Comparison of ENCODE assay signal across 17 cellular contexts in the genomic region with DNA sequence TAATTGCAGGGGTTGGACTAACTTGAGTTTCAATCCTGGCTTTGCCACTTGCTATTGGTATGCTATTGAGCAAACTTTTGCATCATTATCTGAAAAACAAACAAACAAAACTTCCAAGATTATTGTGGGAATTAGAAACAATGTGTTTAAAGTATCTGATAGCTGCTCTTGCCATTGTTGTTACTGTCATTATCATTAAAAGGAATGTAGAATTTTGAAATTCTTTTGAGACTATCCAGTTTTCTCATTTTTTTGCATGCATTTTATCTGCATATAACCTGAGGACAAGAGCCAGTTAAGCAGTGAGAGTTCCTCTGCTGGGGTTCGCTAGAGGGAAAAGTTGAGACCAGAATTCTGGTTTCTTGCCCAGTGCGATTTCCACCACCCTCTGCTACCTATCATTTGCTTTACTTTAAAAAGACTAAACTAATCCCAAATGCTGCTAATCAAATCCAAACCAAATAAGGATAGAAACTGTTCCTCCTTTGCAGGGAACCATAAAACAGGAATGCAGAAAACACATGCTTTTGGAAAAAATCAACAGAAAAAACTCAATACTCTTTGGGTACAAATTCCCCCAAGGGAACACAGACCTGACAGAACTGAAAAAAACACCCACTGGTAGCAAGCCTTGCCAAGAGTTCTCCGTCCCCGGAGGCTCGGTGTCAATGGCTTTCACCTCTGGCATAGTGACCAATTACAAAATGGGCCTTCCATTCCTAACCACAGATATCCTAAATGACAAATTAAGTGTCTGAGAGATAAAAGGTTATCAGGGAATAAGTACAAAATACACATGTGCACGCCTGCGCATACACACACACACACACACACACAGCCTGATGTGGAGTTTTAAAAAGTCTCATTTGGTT.
DNase-seq lines count a peak whose midpoint lies in the region; ATAC-seq and TF ChIP-seq lines count a peak whose summit lies in the region.
"Had no signal": no experiment of that assay in that cellular context is flagged by ENCODE, and none has a peak within 500 bp of the region (broad histone marks: within the 10 kb centered on the region; RNA-seq: fewer than 3 reads in every experiment).

No MANE protein-coding gene starts in this region.

- H3K4ac ChIP-seq in IMR-90 (ENCODE audit: low read depth, low read length): no peak overlapping the region

- no peak overlapping the region for H4K8ac ChIP-seq in IMR-90 (ENCODE audit: low read depth in 2 of 2, low read length in 2 of 2)

- H3K4me1 ChIP-seq in IMR-90 (ENCODE audit: control insufficient read depth, insufficient read depth, low read length): peaks cover 5% of the 10 kb centered on the region
- no peaks in the 10 kb centered on the region for H3K4me1 ChIP-seq in naive thymus-derived CD4-positive, alpha-beta T cell (ENCODE audit: control insufficient read depth in 2 of 2, insufficient read depth in 2 of 2, low read length in 2 of 2)
- H3K4me1 ChIP-seq: upper lobe of left lung had no signal

- H3K14ac ChIP-seq in IMR-90 (replicated peaks; ENCODE audit: low read depth, low read length): no peak overlapping the region

- TF ChIP-seq CTCF in BJ (IDR thresholded peaks at IDR 0.05; ENCODE audit: insufficient read depth, low read depth, low read length): no peak
- no peak for TF ChIP-seq CTCF in IMR-90 (conservative IDR thresholded peaks at IDR 0.05; ENCODE audit: low read depth, low read length)
- no peak for TF ChIP-seq CTCF in fibroblast of villous mesenchyme (IDR thresholded peaks at IDR 0.05; ENCODE audit: insufficient read depth, low read depth, low read length)
- no peak for TF ChIP-seq CTCF in progenitor cell of endocrine pancreas (IDR thresholded peaks at IDR 0.05; ENCODE audit: unreplicated experiment)
- no peak for TF ChIP-seq CTCF in WERI-Rb-1 (IDR thresholded peaks at IDR 0.05; ENCODE audit: low read depth, low read length)
- no peak for TF ChIP-seq CTCF in type B pancreatic cell (conservative IDR thresholded peaks at IDR 0.05)

- no peak for TF ChIP-seq RAD21 in IMR-90 (IDR thresholded peaks at IDR 0.05; ENCODE audit: low read length)

- H3K27ac ChIP-seq in IMR-90 (ENCODE audit: insufficient read depth, low read length): no peak overlapping the region
- H3K27ac ChIP-seq in naive thymus-derived CD4-positive, alpha-beta T cell (ENCODE audit: low read depth, low read length): no peak overlapping the region
- no peak overlapping the region for H3K27ac ChIP-seq in WERI-Rb-1
- H3K27ac ChIP-seq: neural progenitor cell, upper lobe of left lung had no signal

- no peak overlapping the region; the same call in 1 of the 2 replicates for H3K56ac ChIP-seq in IMR-90 (ENCODE audit: extremely low read depth, insufficient read depth, low read length)

- H3K9ac ChIP-seq in IMR-90 (ENCODE audit: low read depth, low read length): no peak overlapping the region
- H3K9ac ChIP-seq: neural progenitor cell had no signal

- intact Hi-C loops in IMR-90 (cut with micrococcal nuclease): no loop called here
- intact Hi-C loops in naive thymus-derived CD4-positive, alpha-beta T cell (cut with micrococcal nuclease): no loop called here

- peaks cover 11% of the 10 kb centered on the region for H3K4me1 Mint-ChIP-seq in progenitor cell of endocrine pancreas (ENCODE audit: low read depth)
- peaks cover 0 to 2% (median 0%) of the 10 kb centered on the region in 7 donors for H3K4me1 Mint-ChIP-seq in naive thymus-derived CD4-positive, alpha-beta T cell
- H3K4me1 Mint-ChIP-seq in type B pancreatic cell (ENCODE audit: unreplicated experiment): peaks cover 5% of the 10 kb centered on the region
- H3K4me1 Mint-ChIP-seq: activated CD4-positive, alpha-beta T cell treated with anti-CD3 and anti-CD28 coated beads for 36 hours; neural progenitor cell had no signal

- POLR2A ChIA-PET in BJ (lab: Charles Lee): interaction anchor here (0.6 kb wide), 1 partner anchor 150 kb away, joined by 3 read pairs; no protein-coding TSS in a partner anchor
- POLR2A ChIA-PET in IMR-90 (lab: Charles Lee; ENCODE audit: unreplicated experiment): no interaction called here
- POLR2A ChIA-PET in naive thymus-derived CD4-positive, alpha-beta T cell (lab: Charles Lee): no interaction called here

- ATAC-seq in IMR-90 (ENCODE audit: low read depth) (no peak), GM19324 (IDR thresholded peaks at IDR 0.05; ENCODE audit: low FRiP score, unreplicated experiment) (no peak)
- ATAC-seq in naive thymus-derived CD4-positive, alpha-beta T cell: no peak
- ATAC-seq: activated CD4-positive, alpha-beta T cell treated with anti-CD3 and anti-CD28 coated beads for 36 hours had no signal

- peak; percentile 71 for DNase-seq in BJ (ENCODE audit: low read depth)
- DNase-seq in IMR-90: no peak
- peak; percentile 61 for DNase-seq in fibroblast of villous mesenchyme (ENCODE audit: low read depth)
- no peak for DNase-seq in progenitor cell of endocrine pancreas (ENCODE audit: low spot score, unreplicated experiment)
- DNase-seq in naive thymus-derived CD4-positive, alpha-beta T cell: no peak
- no peak for DNase-seq in WERI-Rb-1
- no peak for DNase-seq in type B pancreatic cell (ENCODE audit: extremely low spot score, unreplicated experiment)
- DNase-seq: activated CD4-positive, alpha-beta T cell treated with anti-CD3 and anti-CD28 coated beads for 36 hours; central memory CD4-positive, alpha-beta T cell; hypothalamus; NCI-H1105 treated with DMSO at 0.1 percent for 48 hours; NCI-H2171; stimulated activated CD4-positive, alpha-beta T cell treated with anti-CD3 and anti-CD28 coated beads, Interleukin-15, amount 100 ng/mL, for 24 hours; stimulated activated naive CD4-positive, alpha-beta T cell; upper lobe of left lung had no signal

- H2AK5ac ChIP-seq in IMR-90 (ENCODE audit: low read depth, low read length): no peak overlapping the region

- H3K36me3 ChIP-seq in BJ (ENCODE audit: control insufficient read depth, insufficient read depth, low read length): no peaks in the 10 kb centered on the region
- no peaks in the 10 kb centered on the region for H3K36me3 ChIP-seq in IMR-90 (ENCODE audit: control insufficient read depth, insufficient read depth, low read length)
- H3K36me3 ChIP-seq in naive thymus-derived CD4-positive, alpha-beta T cell (ENCODE audit: control insufficient read depth in 2 of 3, insufficient read depth in 3 of 3, low read length in 3 of 3): no peaks in the 10 kb centered on the region
- H3K36me3 ChIP-seq in WERI-Rb-1: no peaks in the 10 kb centered on the region
- H3K36me3 ChIP-seq: neural progenitor cell, upper lobe of left lung had no signal

- no CpG with 5 or more reads among the region's 7 CpGs for WGBS in IMR-90 (ENCODE audit: extremely low coverage in 2 of 2, insufficient read length in 1 of 2), 2 experiments

- H3K4me3 Mint-ChIP-seq in progenitor cell of endocrine pancreas (ENCODE audit: low read depth) (peak overlapping the region; percentile 5), type B pancreatic cell (no peak overlapping the region)
- no peak overlapping the region for H3K4me3 Mint-ChIP-seq in naive thymus-derived CD4-positive, alpha-beta T cell
- H3K4me3 Mint-ChIP-seq: activated CD4-positive, alpha-beta T cell treated with anti-CD3 and anti-CD28 coated beads for 36 hours; neural progenitor cell had no signal

- H3K27ac Mint-ChIP-seq in progenitor cell of endocrine pancreas (no peak overlapping the region), type B pancreatic cell (no peak overlapping the region)
- no peak overlapping the region for H3K27ac Mint-ChIP-seq in naive thymus-derived CD4-positive, alpha-beta T cell
- H3K27ac Mint-ChIP-seq: activated CD4-positive, alpha-beta T cell treated with anti-CD3 and anti-CD28 coated beads for 36 hours; neural progenitor cell had no signal

- no peak overlapping the region for H3K4me2 ChIP-seq in IMR-90 (ENCODE audit: low read depth, low read length)
- H3K4me2 ChIP-seq: neural progenitor cell had no signal

- no peak overlapping the region for H3K4me3 ChIP-seq in BJ (ENCODE audit: low read depth, low read length)
- no peak overlapping the region for H3K4me3 ChIP-seq in IMR-90 (ENCODE audit: insufficient read depth, low read depth, low read length)
- H3K4me3 ChIP-seq in fibroblast of villous mesenchyme (ENCODE audit: low read depth, low read length): no peak overlapping the region
- no peak overlapping the region for H3K4me3 ChIP-seq in naive thymus-derived CD4-positive, alpha-beta T cell (ENCODE audit: low read length)
- H3K4me3 ChIP-seq in WERI-Rb-1 (ENCODE audit: low read depth, low read length): no peak overlapping the region
- H3K4me3 ChIP-seq: neural progenitor cell, upper lobe of left lung had no signal

- BruUV-seq in IMR-90 (replicated peaks; lab: Mats Ljungman, UMichigan): no TSS peak

- peaks cover 6% of the 10 kb centered on the region for H3K27me3 Mint-ChIP-seq in progenitor cell of endocrine pancreas
- H3K27me3 Mint-ChIP-seq in naive thymus-derived CD4-positive, alpha-beta T cell: no peaks in the 10 kb centered on the region
- H3K27me3 Mint-ChIP-seq in type B pancreatic cell: no peaks in the 10 kb centered on the region
- H3K27me3 Mint-ChIP-seq: activated CD4-positive, alpha-beta T cell treated with anti-CD3 and anti-CD28 coated beads for 36 hours had no signal

- no peak overlapping the region for H2BK15ac ChIP-seq in IMR-90 (ENCODE audit: low read depth, low read length)

- TF ChIP-seq POLR2A in IMR-90 (IDR thresholded peaks at IDR 0.05; ENCODE audit: low read depth, low read length): no peak

- H2AK9ac ChIP-seq in IMR-90 (replicated peaks; ENCODE audit: low read depth, low read length, poor library complexity): no peak overlapping the region

- dilution Hi-C loops in IMR-90 (cut with HindIII; ENCODE audit: low sequenced_read_pairs, unreplicated experiment): no loop called here

- CTCF ChIA-PET in BJ (lab: Yijun Ruan, JAX) (interaction anchor here (1.2 kb wide), 1 partner anchor 9 kb away, joined by 3 read pairs; no protein-coding TSS in a partner anchor), IMR-90 (lab: Yijun Ruan, JAX) (no interaction called here)
- CTCF ChIA-PET in naive thymus-derived CD4-positive, alpha-beta T cell (lab: Charles Lee): no interaction called here

- H2BK5ac ChIP-seq in IMR-90 (ENCODE audit: low read depth, low read length, poor library complexity, severe bottlenecking): no peak overlapping the region

- in situ Hi-C loops in IMR-90 (cut with MboI; ENCODE audit: low sequenced_read_pairs): no loop called here

- no peak overlapping the region for H2AFZ ChIP-seq in IMR-90 (replicated peaks; ENCODE audit: low read length, poor library complexity)
- H2AFZ ChIP-seq: neural progenitor cell had no signal

- no peak overlapping the region for H4K91ac ChIP-seq in IMR-90 (ENCODE audit: insufficient read depth, low read depth, low read length)

- H3K79me1 ChIP-seq in IMR-90 (ENCODE audit: low read depth in 1 of 2, low read length in 2 of 2): no peaks in the 10 kb centered on the region

- no peak overlapping the region for H2BK20ac ChIP-seq in IMR-90 (ENCODE audit: low read depth, low read length)

- no peak overlapping the region for H3K23ac ChIP-seq in IMR-90 (ENCODE audit: low read depth, low read length)

- H3K36me3 Mint-ChIP-seq in progenitor cell of endocrine pancreas (ENCODE audit: insufficient read depth) (peaks cover 7% of the 10 kb centered on the region), type B pancreatic cell (peaks cover 3% of the 10 kb centered on the region)
- peaks cover 0 to 49% (median 14%) of the 10 kb centered on the region in 5 donors for H3K36me3 Mint-ChIP-seq in naive thymus-derived CD4-positive, alpha-beta T cell

- no peaks in the 10 kb centered on the region for H4K20me1 ChIP-seq in IMR-90 (ENCODE audit: insufficient read depth, low read length)

- H3K18ac ChIP-seq in IMR-90 (ENCODE audit: low read depth, low read length): peak overlapping the region; percentile 29; the same call in 1 of the 2 replicates

- no peaks in the 10 kb centered on the region for H3K27me3 ChIP-seq in BJ (ENCODE audit: control insufficient read depth, insufficient read depth, low read length)
- H3K27me3 ChIP-seq in IMR-90 (ENCODE audit: control insufficient read depth, insufficient read depth, low read length): no peaks in the 10 kb centered on the region
- H3K27me3 ChIP-seq in naive thymus-derived CD4-positive, alpha-beta T cell (ENCODE audit: control insufficient read depth in 2 of 2, insufficient read depth in 2 of 2, low read length in 2 of 2): no peaks in the 10 kb centered on the region
- H3K27me3 ChIP-seq in WERI-Rb-1 (ENCODE audit: insufficient read depth, low read depth, severe bottlenecking): no peaks in the 10 kb centered on the region
- H3K27me3 ChIP-seq: neural progenitor cell, upper lobe of left lung had no signal

- H3K9me3 ChIP-seq in IMR-90 (ENCODE audit: control insufficient read depth, insufficient read depth, low read length) (no peaks in the 10 kb centered on the region), WERI-Rb-1 (ENCODE audit: severe bottlenecking) (no peaks in the 10 kb centered on the region)
- no peaks in the 10 kb centered on the region for H3K9me3 ChIP-seq in naive thymus-derived CD4-positive, alpha-beta T cell (ENCODE audit: control insufficient read depth in 2 of 3, low read length in 3 of 3)
- H3K9me3 ChIP-seq: upper lobe of left lung had no signal

- no peak overlapping the region for H2BK120ac ChIP-seq in IMR-90 (ENCODE audit: low read depth, low read length)

- no peaks in the 10 kb centered on the region for H3K9me3 Mint-ChIP-seq in progenitor cell of endocrine pancreas (ENCODE audit: low read depth)
- H3K9me3 Mint-ChIP-seq in naive thymus-derived CD4-positive, alpha-beta T cell: peaks cover 0 to 2% (median 0%) of the 10 kb centered on the region in 11 donors
- no peaks in the 10 kb centered on the region for H3K9me3 Mint-ChIP-seq in type B pancreatic cell
- H3K9me3 Mint-ChIP-seq: neural progenitor cell had no signal

- H3K9me1 ChIP-seq in IMR-90 (ENCODE audit: insufficient read depth, low read length): no peaks in the 10 kb centered on the region

- no peak overlapping the region; the same call in 1 of the 2 replicates for H4K5ac ChIP-seq in IMR-90 (ENCODE audit: low read depth, low read length)

Comparison
In these comparisons a context has a peak if more than half of its experiments do, and no peak if none do; other contexts are left out.
1. DNase-seq: peak in BJ (single experiment) and fibroblast of villous mesenchyme (single experiment); none in IMR-90 (single experiment), progenitor cell of endocrine pancreas (single experiment), naive thymus-derived CD4-positive, alpha-beta T cell (0 of 9), WERI-Rb-1 (single experiment) and type B pancreatic cell (single experiment).